ENCODE assay signal across 17 cellular contexts in genomic region chr5:134813827-134814226, GRCh38. TPM values are rescaled to one million over a fixed set of nuclear protein-coding genes. Genes with fewer than 3 reads are reported as not detected.
DNase-seq lines count a peak whose midpoint lies in the region; ATAC-seq and TF ChIP-seq lines count a peak whose summit lies in the region.
"Had no signal": no experiment of that assay in that cellular context is flagged by ENCODE, and none has a peak within 500 bp of the region (broad histone marks: within the 10 kb centered on the region; RNA-seq: fewer than 3 reads in every experiment).

No MANE protein-coding gene starts in this region.

- no peaks in the 10 kb centered on the region for H3K27me3 Mint-ChIP-seq in activated B cell treated with CpG ODN at 0.5 μM for 24 hours
- no peaks in the 10 kb centered on the region for H3K27me3 Mint-ChIP-seq in chondrocyte (ENCODE audit: low read depth)
- H3K27me3 Mint-ChIP-seq: naive thymus-derived CD8-positive, alpha-beta T cell had no signal

- H3F3A ChIP-seq in MM.1S (ENCODE audit: insufficient read depth, low read length) = peaks cover 6% of the 10 kb centered on the region; the same call in 1 of the 2 replicates

- H3K27me3 ChIP-seq in MM.1S (replicated peaks; ENCODE audit: insufficient read depth, low read length) (no peaks in the 10 kb centered on the region), thyroid gland (no peaks in the 10 kb centered on the region)
- H3K27me3 ChIP-seq: gastroesophageal sphincter had no signal

- H3K27ac Mint-ChIP-seq in activated B cell treated with CpG ODN at 0.5 μM for 24 hours (peak overlapping the region; percentile 74), chondrocyte (ENCODE audit: unreplicated experiment) (no peak overlapping the region)
- H3K27ac Mint-ChIP-seq: HFFc6 had no signal

- no peak overlapping the region for H3K4me3 Mint-ChIP-seq in activated B cell treated with CpG ODN at 0.5 μM for 24 hours
- no peak overlapping the region for H3K4me3 Mint-ChIP-seq in chondrocyte (ENCODE audit: unreplicated experiment)
- H3K4me3 Mint-ChIP-seq: HFFc6 had no signal

- no peaks in the 10 kb centered on the region for H3K9me3 ChIP-seq in MM.1S (replicated peaks; ENCODE audit: insufficient read depth, low read length)
- no peaks in the 10 kb centered on the region for H3K9me3 ChIP-seq in thyroid gland
- H3K9me3 ChIP-seq: gastroesophageal sphincter had no signal

- no peaks in the 10 kb centered on the region; the same call in 1 of the 2 replicates for H3K36me3 ChIP-seq in MM.1S (replicated peaks; ENCODE audit: insufficient read depth, low read length)
- H3K36me3 ChIP-seq in thyroid gland = peaks cover 26 to 48% of the 10 kb centered on the region in 2 donors

- H4K20me1 ChIP-seq in MM.1S (ENCODE audit: insufficient read depth, low read length) = no peaks in the 10 kb centered on the region

- H3K36me3 Mint-ChIP-seq in activated B cell treated with CpG ODN at 0.5 μM for 24 hours (ENCODE audit: low read depth) (peaks cover 58% of the 10 kb centered on the region), chondrocyte (ENCODE audit: low read depth) (peaks cover 24% of the 10 kb centered on the region)

- H3K4me3 ChIP-seq in MM.1S (ENCODE audit: low read length) (no peak overlapping the region), thyroid gland (replicated peaks in 1 of 3) (no peak overlapping the region)
- H3K4me3 ChIP-seq: gastroesophageal sphincter had no signal

- CTCF ChIA-PET in GM10248 (lab: Yijun Ruan, JAX) (interaction anchor here (1.1 kb wide), 1 partner anchor 226 kb away, joined by 3 read pairs; no protein-coding TSS in a partner anchor), activated B cell treated with CpG ODN at 0.5 μM for 24 hours (lab: Charles Lee) (no interaction called here)

- no peaks in the 10 kb centered on the region for H3K9me2 ChIP-seq in MM.1S (replicated peaks; ENCODE audit: insufficient read depth, low read length)

- H3K9me3 Mint-ChIP-seq in activated B cell treated with CpG ODN at 0.5 μM for 24 hours (no peaks in the 10 kb centered on the region), chondrocyte (ENCODE audit: low read depth) (no peaks in the 10 kb centered on the region)
- H3K9me3 Mint-ChIP-seq: HFFc6; naive thymus-derived CD8-positive, alpha-beta T cell had no signal

- H3K4me1 Mint-ChIP-seq in activated B cell treated with CpG ODN at 0.5 μM for 24 hours = peaks cover 17% of the 10 kb centered on the region
- H3K4me1 Mint-ChIP-seq in chondrocyte (ENCODE audit: low read depth) = no peaks in the 10 kb centered on the region

- DNase-seq in GM10248 (ENCODE audit: extremely low spot score) (peak; percentile 34), MM.1S (peak; percentile 28), activated B cell treated with CpG ODN at 0.5 μM for 24 hours (no peak), chondrocyte (ENCODE audit: low spot score) (no peak), thyroid gland (no peak)
- DNase-seq: activated T-cell treated with anti-CD3 and anti-CD28 coated beads, Interleukin-2, amount 50 U/mL, for 1 hour; effector CD4-positive, alpha-beta T cell; HFFc6; kidney glomerular epithelial cell; naive thymus-derived CD8-positive, alpha-beta T cell; NCI-H345; RPMI8226; substantia nigra had no signal

- ATAC-seq in GM21423 (IDR thresholded peaks at IDR 0.05; ENCODE audit: unreplicated experiment) (peak; percentile 58), activated B cell treated with CpG ODN at 0.5 μM for 24 hours (ENCODE audit: low read depth) (peak; percentile 66), HG02623 (IDR thresholded peaks at IDR 0.05; ENCODE audit: unreplicated experiment) (no peak), GM21526 (IDR thresholded peaks at IDR 0.05; ENCODE audit: low FRiP score, unreplicated experiment) (no peak)
- ATAC-seq: gastroesophageal sphincter had no signal

- TF ChIP-seq CTCF in GM10248 (IDR thresholded peaks at IDR 0.05; ENCODE audit: control extremely low read depth, extremely low read depth, low read depth, missing control alignments) (no peak), MM.1S (IDR thresholded peaks at IDR 0.05; ENCODE audit: low read length) (no peak), activated B cell treated with CpG ODN at 0.5 μM for 24 hours (IDR thresholded peaks at IDR 0.05) (no peak), chondrocyte (IDR thresholded peaks at IDR 0.05) (no peak), thyroid gland (IDR thresholded peaks at IDR 0.05) (no peak)

- POLR2A ChIA-PET in GM10248 (lab: Yijun Ruan, JAX) (no interaction called here), activated B cell treated with CpG ODN at 0.5 μM for 24 hours (lab: Charles Lee) (interaction anchor here (1.0 kb wide), 1 partner anchor 18 kb away, joined by 3 read pairs; no protein-coding TSS in a partner anchor)

- no peak overlapping the region for H3K27ac ChIP-seq in MM.1S (ENCODE audit: low read length)
- no peak overlapping the region for H3K27ac ChIP-seq in thyroid gland
- H3K27ac ChIP-seq: gastroesophageal sphincter had no signal

- H3K4me2 ChIP-seq in MM.1S (ENCODE audit: low read depth, low read length) = no peak overlapping the region

- H2AFZ ChIP-seq in MM.1S (ENCODE audit: low read length) = no peak overlapping the region

- no peak overlapping the region for H3K9ac ChIP-seq in MM.1S (ENCODE audit: low read length)

- peaks cover 5% of the 10 kb centered on the region for H3K4me1 ChIP-seq in MM.1S (ENCODE audit: low read length)
- H3K4me1 ChIP-seq in thyroid gland = no peaks in the 10 kb centered on the region
- H3K4me1 ChIP-seq: gastroesophageal sphincter had no signal

- no peak for TF ChIP-seq POLR2A in thyroid gland (IDR thresholded peaks at IDR 0.05)

- H3K79me2 ChIP-seq in MM.1S (ENCODE audit: low read length) = no peaks in the 10 kb centered on the region

- intact Hi-C loops in activated B cell treated with CpG ODN at 0.5 μM for 24 hours (cut with micrococcal nuclease) = loop anchor here (1.0 to 5.0 kb wide), 2 partner anchors 33 to 91 kb away; partner anchors contain the start of genes C5orf24 and PCBD2
- intact Hi-C loops in thyroid gland (cut with DNase I) = no loop called here

RNA-seq across cellular contexts. Expression of gene C5orf24, which starts 31.9 kb away (rescaled TPM):
- total RNA-seq in activated B cell treated with CpG ODN at 0.5 μM for 24 hours (32.0 and 36.1 TPM in 2 replicates), chondrocyte (98.7 to 121 TPM (median 109 TPM) in 3 replicates), thyroid gland (10 to 100 TPM; 52.5 to 66.6 (median 61.0) TPM)

RNA-seq across cellular contexts. Expression of gene DDX46, which starts 55.2 kb away (rescaled TPM):
- total RNA-seq in activated B cell treated with CpG ODN at 0.5 μM for 24 hours (68.8 and 74.1 TPM in 2 replicates), chondrocyte (32.0 to 55.8 TPM (median 37.8 TPM) in 3 replicates), thyroid gland (10 to 100 TPM; 37.3 to 97.0 (median 63.6) TPM)

Comparison
In these comparisons a context has a peak if more than half of its experiments do, and no peak if none do; other contexts are left out.
1. DNase-seq: peak in GM10248 (single experiment) and MM.1S (single experiment); none in activated B cell treated with CpG ODN at 0.5 μM for 24 hours (single experiment), chondrocyte (single experiment) and thyroid gland (0 of 2).
2. ATAC-seq: peak in GM21423 (single experiment) and activated B cell treated with CpG ODN at 0.5 μM for 24 hours (single experiment); none in HG02623 (single experiment) and GM21526 (single experiment).